In genomic region chr11:76615950-76616349, GRCh38 we compare ENCODE assay signal across 9 cellular contexts. TPM values are rescaled to one million over a fixed set of nuclear protein-coding genes. Genes with fewer than 3 reads are reported as not detected.
A peak's percentile ranks its signal among the peaks of the same experiment; 100 is the strongest.
DNase-seq lines count a peak whose midpoint lies in the region; ATAC-seq and TF ChIP-seq lines count a peak whose summit lies in the region.
"Had no signal": no experiment of that assay in that cellular context is flagged by ENCODE, and none has a peak within 500 bp of the region (broad histone marks: within the 10 kb centered on the region; RNA-seq: fewer than 3 reads in every experiment).

No MANE protein-coding gene starts in this region.

- intact Hi-C loops in colonic mucosa (cut with DNase I) = no loop called here
- intact Hi-C loops in left lung (cut with DNase I) = no loop called here

- WGBS in upper lobe of left lung, 2 donors = 41 to 44% methylated on average over 4 of the region's 4 CpGs

- peak overlapping the region in 1 of 2 donors; percentile 58 for H3K9ac ChIP-seq in colonic mucosa (ENCODE audit: low read depth in 2 of 2, low read length in 2 of 2)

- H3K4me3 ChIP-seq in colonic mucosa (no peak overlapping the region), left lung (no peak overlapping the region), upper lobe of left lung (no peak overlapping the region)

- H3K9me3 ChIP-seq in colonic mucosa (no peaks in the 10 kb centered on the region), left lung (no peaks in the 10 kb centered on the region), upper lobe of left lung (no peaks in the 10 kb centered on the region)

- H3K36me3 ChIP-seq in colonic mucosa = no peaks in the 10 kb centered on the region
- no peaks in the 10 kb centered on the region for H3K36me3 ChIP-seq in left lung
- H3K36me3 ChIP-seq in upper lobe of left lung = no peaks in the 10 kb centered on the region

- H3K27ac ChIP-seq in colonic mucosa (no peak overlapping the region), left lung (peak overlapping the region; percentile 48 to 68), upper lobe of left lung (peak overlapping the region; percentile 76 to 87 (median 81))

- no peaks in the 10 kb centered on the region for H3K27me3 ChIP-seq in colonic mucosa
- H3K27me3 ChIP-seq in left lung = no peaks in the 10 kb centered on the region
- H3K27me3 ChIP-seq in upper lobe of left lung = no peaks in the 10 kb centered on the region

- TF ChIP-seq EP300 in upper lobe of left lung (IDR thresholded peaks at IDR 0.05) = peak in 1 of 4 donors; percentile 23

- ATAC-seq in left lung (peak; percentile 40), upper lobe of left lung (ENCODE audit: low FRiP score in 2 of 2) (peak in 1 of 2 donors; percentile 9), HG03457 (IDR thresholded peaks at IDR 0.05; ENCODE audit: unreplicated experiment) (no peak)

- no peaks in the 10 kb centered on the region for H3K4me1 ChIP-seq in colonic mucosa
- peaks cover 0 to 2% of the 10 kb centered on the region in 2 donors for H3K4me1 ChIP-seq in left lung
- H3K4me1 ChIP-seq in upper lobe of left lung = peaks cover 0 to 20% (median 17%) of the 10 kb centered on the region in 4 donors

- TF ChIP-seq POLR2A in upper lobe of left lung (IDR thresholded peaks at IDR 0.05) = no peak

- TF ChIP-seq CTCF in colonic mucosa (IDR thresholded peaks at IDR 0.05) (no peak), left lung (IDR thresholded peaks at IDR 0.05) (no peak), upper lobe of left lung (IDR thresholded peaks at IDR 0.05) (no peak)

- DNase-seq in NCI-H446 (lab: John Stamatoyannopoulos, UW) (peak; percentile 75 to 94), colonic mucosa (peak; percentile 80), left lung (peak in 1 of 2 donors; percentile 31), upper lobe of left lung (peak in 1 of 2 donors; percentile 55), DMS153 (lab: John Stamatoyannopoulos, UW) (no peak)
- no peak for DNase-seq in stimulated activated CD4-positive, alpha-beta T cell treated with anti-CD3 and anti-CD28 coated beads, Interleukin-2, amount 100 ng/mL, for 24 hours
- DNase-seq: NCI-H1048; stimulated activated CD4-positive, alpha-beta T cell treated with anti-CD3 and anti-CD28 coated beads, Interleukin-4, amount 100 ng/mL, for 1 hour had no signal

RNA-seq across cellular contexts. Expression of gene LRRC32, which starts 54.6 kb away (rescaled TPM):
- 10 to 100 TPM in 1 of 2 donors, 1 to 10 TPM in 1; 5.9 to 26.8 TPM for total RNA-seq in colonic mucosa
- 10 to 100 TPM; 38.7 to 66.8 TPM for total RNA-seq in left lung
- total RNA-seq in upper lobe of left lung = 100 to 1,000 TPM in 1 of 6 donors, 10 to 100 TPM in 5; 41.3 to 118 (median 60.3) TPM

Comparison
In these comparisons a context has a peak if more than half of its experiments do, and no peak if none do; other contexts are left out.
1. DNase-seq: peak in NCI-H446 (2 of 2) and colonic mucosa (single experiment); none in stimulated activated CD4-positive, alpha-beta T cell treated with anti-CD3 and anti-CD28 coated beads, Interleukin-2, amount 100 ng/mL, for 24 hours (0 of 2) and DMS153 (single experiment).